In genomic region chr5:34898258-34898895, GRCh38 we compare ENCODE assay signal across 1 cellular context.
TF ChIP-seq lines count a peak whose summit lies in the region.

No MANE protein-coding gene starts in this region.

TF ChIP-seq in GM12878, 131 proteins besides CTCF, POLR2A, EP300 and RAD21 (continued from another document):
- TF ChIP-seq SMC3 (IDR thresholded peaks at IDR 0.05; ENCODE audit: borderline replicate concordance, low read length): peak; percentile 97
- peak; percentile 57 for TF ChIP-seq YY1 (IDR thresholded peaks at IDR 0.05; ENCODE audit: low read depth, low read length)
